ENCODE assay signal across 22 cellular contexts in genomic region chr7:95102662-95103061, GRCh38.
DNase-seq lines count a peak whose midpoint lies in the region; ATAC-seq and TF ChIP-seq lines count a peak whose summit lies in the region.
"Had no signal": no experiment of that assay in that cellular context is flagged by ENCODE, and none has a peak within 500 bp of the region (broad histone marks: within the 10 kb centered on the region; RNA-seq: fewer than 3 reads in every experiment).

No MANE protein-coding gene starts in this region.

- H3K4me3 ChIP-seq in Loucy (ENCODE audit: low read length, poor library complexity, severe bottlenecking): no peak overlapping the region
- H3K4me3 ChIP-seq in astrocyte of the spinal cord (ENCODE audit: low read depth, low read length): no peak overlapping the region
- H3K4me3 ChIP-seq in muscle layer of colon (ENCODE audit: low read depth in 1 of 2, low read length in 2 of 2): no peak overlapping the region
- H3K4me3 ChIP-seq in WERI-Rb-1 (ENCODE audit: low read depth, low read length): no peak overlapping the region
- H3K4me3 ChIP-seq: SJSA1, tibial nerve had no signal

- H3K9me3 ChIP-seq in Loucy (ENCODE audit: insufficient read depth, low read depth, low read length) (no peaks in the 10 kb centered on the region), muscle layer of colon (ENCODE audit: low read length) (no peaks in the 10 kb centered on the region), WERI-Rb-1 (ENCODE audit: severe bottlenecking) (no peaks in the 10 kb centered on the region)
- H3K9me3 ChIP-seq: SJSA1, tibial nerve had no signal

- H2AFZ ChIP-seq in Loucy (ENCODE audit: low read length): no peak overlapping the region

- H4K20me1 ChIP-seq in Loucy (ENCODE audit: insufficient read depth, low read length, poor library complexity, severe bottlenecking): no peaks in the 10 kb centered on the region

- peak overlapping the region; percentile 16 for H3K27ac ChIP-seq in muscle layer of colon (ENCODE audit: low read depth, low read length)
- no peak overlapping the region for H3K27ac ChIP-seq in WERI-Rb-1
- H3K27ac ChIP-seq: SJSA1, tibial nerve had no signal

- no peaks in the 10 kb centered on the region for H3F3A ChIP-seq in Loucy (ENCODE audit: low read depth)

- H3K36me3 Mint-ChIP-seq in activated naive CD4-positive, alpha-beta T cell treated with anti-CD3 and anti-CD28 coated beads, Interleukin-2, amount 50 U/mL, for 72 hours: no peaks in the 10 kb centered on the region
- H3K36me3 Mint-ChIP-seq: stimulated activated memory B cell treated with anti-CD40 and anti-IgM and Interleukin-4, amounts not matched to agents 10 μg/mL and 1 μg/mL and 100 μg/mL, for 72 hours had no signal

- peak overlapping the region; percentile 26 for H3K4me2 ChIP-seq in Loucy (ENCODE audit: low read depth, low read length, poor library complexity, severe bottlenecking)

- H3K9ac ChIP-seq in Loucy (ENCODE audit: low read depth, low read length, poor library complexity, severe bottlenecking) (no peak overlapping the region), muscle layer of colon (ENCODE audit: low read length) (no peak overlapping the region)

- H3K27me3 ChIP-seq in Loucy (ENCODE audit: insufficient read depth, low read length, poor library complexity, severe bottlenecking) (no peaks in the 10 kb centered on the region), muscle layer of colon (ENCODE audit: control insufficient read depth in 1 of 2, insufficient read depth in 2 of 2, low read length in 2 of 2) (no peaks in the 10 kb centered on the region), WERI-Rb-1 (ENCODE audit: insufficient read depth, low read depth, severe bottlenecking) (no peaks in the 10 kb centered on the region)
- H3K27me3 ChIP-seq: tibial nerve had no signal

- DNase-seq in DMS53 (lab: John Stamatoyannopoulos, UW) (peak; percentile 43), astrocyte of the spinal cord (ENCODE audit: low read depth, low spot score) (peak; percentile 53), WERI-Rb-1 (no peak)
- DNase-seq in activated naive CD4-positive, alpha-beta T cell treated with anti-CD3 and anti-CD28 coated beads, Interleukin-2, amount 50 U/mL, for 72 hours (ENCODE audit: low spot score in 2 of 2): no peak
- DNase-seq: activated CD4-positive, CD25-positive, alpha-beta regulatory T cell treated with anti-CD3 and anti-CD28 coated beads, Interleukin-2, amount 50 U/mL, for 72 hours; amniotic stem cell; cerebellar nuclear complex; endodermal cell; left colon; NCI-H1092 treated with DMSO at 0.1 percent for 48 hours; NCI-H524; stimulated activated CD4-positive, alpha-beta T cell treated with anti-CD3 and anti-CD28 coated beads, Interleukin-15, amount 100 ng/mL, for 24 hours had no signal

- in situ Hi-C loops in astrocyte of the spinal cord (cut with HindIII; ENCODE audit: low sequenced_read_pairs): no loop called here

- no peaks in the 10 kb centered on the region for H3K9me2 ChIP-seq in Loucy (replicated peaks; ENCODE audit: low read depth, low read length)

- no peaks in the 10 kb centered on the region for H3K9me3 Mint-ChIP-seq in activated naive CD4-positive, alpha-beta T cell treated with anti-CD3 and anti-CD28 coated beads, Interleukin-2, amount 50 U/mL, for 72 hours
- H3K9me3 Mint-ChIP-seq: activated T-helper 17 cell treated with anti-CD3 and anti-CD28 coated beads, Interleukin-2, amount 50 U/mL, for 72 hours; stimulated activated memory B cell treated with anti-CD40 and anti-IgM and Interleukin-4, amounts not matched to agents 10 μg/mL and 1 μg/mL and 100 μg/mL, for 72 hours; T-helper 2 cell treated with Interferon-gamma antibody and Interleukin-4, amounts not matched to agents 5 μg/mL and 100 μg/mL, for 36 hours had no signal

- H3K36me3 ChIP-seq in Loucy (ENCODE audit: insufficient read depth, low read length): no peaks in the 10 kb centered on the region
- no peaks in the 10 kb centered on the region for H3K36me3 ChIP-seq in muscle layer of colon (ENCODE audit: insufficient read depth, low read length)
- H3K36me3 ChIP-seq in WERI-Rb-1: no peaks in the 10 kb centered on the region
- H3K36me3 ChIP-seq: SJSA1, tibial nerve had no signal

- TF ChIP-seq CTCF in Loucy (conservative IDR thresholded peaks at IDR 0.05; ENCODE audit: low read length): no peak
- TF ChIP-seq CTCF in astrocyte of the spinal cord (IDR thresholded peaks at IDR 0.05; ENCODE audit: low read depth, low read length): no peak
- TF ChIP-seq CTCF in WERI-Rb-1 (IDR thresholded peaks at IDR 0.05; ENCODE audit: low read depth, low read length): no peak

- ATAC-seq in activated CD4-positive, CD25-positive, alpha-beta regulatory T cell treated with anti-CD3 and anti-CD28 coated beads, Interleukin-2, amount 50 U/mL, for 24 hours: no peak
- ATAC-seq in HG02623 (IDR thresholded peaks at IDR 0.05; ENCODE audit: unreplicated experiment): no peak
- ATAC-seq in activated naive CD4-positive, alpha-beta T cell treated with anti-CD3 and anti-CD28 coated beads, Interleukin-2, amount 50 U/mL, for 72 hours: no peak
- ATAC-seq: activated T-helper 17 cell treated with anti-CD3 and anti-CD28 coated beads, Interleukin-2, amount 50 U/mL, for 72 hours; left colon; stimulated activated memory B cell treated with anti-CD40 and anti-IgM and Interleukin-4, amounts not matched to agents 10 μg/mL and 1 μg/mL and 100 μg/mL, for 72 hours had no signal

- no peak overlapping the region for H3K27ac Mint-ChIP-seq in activated naive CD4-positive, alpha-beta T cell treated with anti-CD3 and anti-CD28 coated beads, Interleukin-2, amount 50 U/mL, for 72 hours
- H3K27ac Mint-ChIP-seq: activated T-helper 17 cell treated with anti-CD3 and anti-CD28 coated beads, Interleukin-2, amount 50 U/mL, for 72 hours; endodermal cell; mesothelial cell of epicardium; stimulated activated memory B cell treated with anti-CD40 and anti-IgM and Interleukin-4, amounts not matched to agents 10 μg/mL and 1 μg/mL and 100 μg/mL, for 72 hours; T-helper 2 cell treated with Interferon-gamma antibody and Interleukin-4, amounts not matched to agents 5 μg/mL and 100 μg/mL, for 36 hours had no signal

- no peaks in the 10 kb centered on the region for H3K79me2 ChIP-seq in Loucy (ENCODE audit: insufficient read depth, low read length)

- peaks cover 10% of the 10 kb centered on the region for H3K4me1 ChIP-seq in Loucy (ENCODE audit: insufficient read depth, low read length, poor library complexity, severe bottlenecking)
- H3K4me1 ChIP-seq in muscle layer of colon (ENCODE audit: insufficient read depth, low read length): peaks cover 43% of the 10 kb centered on the region
- H3K4me1 ChIP-seq: SJSA1 had no signal

Comparison
In these comparisons a context has a peak if more than half of its experiments do, and no peak if none do; other contexts are left out.
1. DNase-seq: peak in DMS53 (single experiment) and astrocyte of the spinal cord (single experiment); none in WERI-Rb-1 (single experiment) and activated naive CD4-positive, alpha-beta T cell treated with anti-CD3 and anti-CD28 coated beads, Interleukin-2, amount 50 U/mL, for 72 hours (0 of 2).